21 cellular contexts compared by ENCODE assay signal in genomic region chr4:64326507-64326906, GRCh38.
"Had no signal": no experiment of that assay in that cellular context is flagged by ENCODE, and none has a peak within 500 bp of the region (broad histone marks: within the 10 kb centered on the region; RNA-seq: fewer than 3 reads in every experiment).

No MANE protein-coding gene starts in this region.

- H3K4me3 ChIP-seq: colonic mucosa, esophagus squamous epithelium, gastrocnemius medialis, left lung, lower lobe of right lung, mucosa of descending colon had no signal

- H3K9me3 ChIP-seq: colonic mucosa, esophagus squamous epithelium, gastrocnemius medialis, lower lobe of right lung had no signal

- ATAC-seq: effector memory CD8-positive, alpha-beta T cell; esophagus mucosa; gastrocnemius medialis; left lung; lower lobe of right lung; mucosa of descending colon had no signal

- DNase-seq: colonic mucosa; cortex of kidney; effector CD8-positive, alpha-beta T cell; effector memory CD8-positive, alpha-beta T cell; endodermal cell; erythroblast; esophagus squamous epithelium; foreskin fibroblast; foreskin melanocyte; gastrocnemius medialis; glutamatergic neuron; head of caudate nucleus; hippocampal formation; left cardiac atrium; left lung; lower lobe of right lung; mesenchymal stem cell; mucosa of descending colon; naive B cell had no signal

- H3K27ac ChIP-seq: colonic mucosa, epithelial cell of prostate, esophagus squamous epithelium, gastrocnemius medialis, left lung, lower lobe of right lung had no signal

- H3K36me3 ChIP-seq: colonic mucosa, esophagus squamous epithelium, gastrocnemius medialis, left lung, lower lobe of right lung had no signal

- H3K27me3 ChIP-seq: colonic mucosa, esophagus squamous epithelium, gastrocnemius medialis, left lung had no signal

- H3K4me1 ChIP-seq: colonic mucosa, esophagus squamous epithelium, left lung, lower lobe of right lung had no signal
